In the genomic region with DNA sequence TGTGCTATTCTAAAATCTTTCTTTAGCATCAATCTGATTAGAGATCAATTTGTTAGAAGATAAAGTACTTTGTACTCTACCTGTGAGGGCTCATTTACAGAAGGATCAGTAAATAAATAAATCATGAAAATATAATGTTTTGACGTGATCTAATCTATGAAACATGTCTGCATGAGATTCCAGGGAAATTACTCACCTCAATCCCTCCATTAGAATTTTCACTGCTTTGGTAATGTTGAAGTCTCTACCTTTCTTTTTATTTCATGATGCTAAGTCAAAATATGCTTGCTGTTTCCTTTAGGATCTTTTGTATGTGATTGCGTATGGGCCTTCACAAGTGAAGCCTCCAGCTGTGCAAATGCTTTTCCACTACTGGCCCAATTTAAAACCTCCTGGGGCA, we compare ENCODE assay signal across 26 cellular contexts.
"Had no signal": no experiment of that assay in that cellular context is flagged by ENCODE, and none has a peak within 500 bp of the region (broad histone marks: within the 10 kb centered on the region; RNA-seq: fewer than 3 reads in every experiment).

No MANE protein-coding gene starts in this region.

- H3K9me3 ChIP-seq: ascending aorta, SJSA1 had no signal

- H3K9ac ChIP-seq: KMS-11 had no signal

- H3K27ac ChIP-seq: ascending aorta, cardiac muscle cell, KMS-11, SJSA1 had no signal

- H3K4me3 ChIP-seq: ascending aorta, cardiac muscle cell, SJSA1 had no signal

- DNase-seq: activated CD4-positive, alpha-beta T cell treated with anti-CD3 and anti-CD28 coated beads, Interleukin-2, amount 10 ng/mL, durations not matched to agents 24 days and 14 days; activated CD4-positive, alpha-beta T cell treated with anti-CD3 and anti-CD28 coated beads, Interleukin-2, amount 50 U/mL, for 48 hours; activated CD4-positive, CD25-positive, alpha-beta regulatory T cell treated with anti-CD3 and anti-CD28 coated beads, Interleukin-2, amount 50 U/mL, for 72 hours; activated CD8-positive, alpha-beta memory T cell treated with anti-CD3 and anti-CD28 coated beads, Interleukin-2, amount 10 ng/mL, durations not matched to agents 7 days and 5 days; activated effector memory CD4-positive, alpha-beta T cell treated with Interleukin-2 at 50 U/mL for 16 hours; activated naive CD4-positive, alpha-beta T cell; activated T-cell treated with anti-CD3 and anti-CD28 coated beads, Interleukin-2, amount 50 U/mL, for 24 hours; amniotic stem cell; MV-4-11; NCI-H1092 treated with DMSO at 0.1 percent for 48 hours; NCI-H1436; NCI-H1694 treated with DMSO at 0.1 percent for 48 hours; NCI-H2029 treated with DMSO at 0.1 percent for 48 hours; NCI-H345; NCI-H510A; NCI-H526 treated with DMSO at 0.1 percent for 48 hours; NCI-H82; RPMI8226; SHP77; SW 1271 had no signal

- H3K4me1 ChIP-seq: ascending aorta, SJSA1 had no signal

- H3K36me3 ChIP-seq: ascending aorta, cardiac muscle cell, SJSA1 had no signal

- H3K27me3 ChIP-seq: ascending aorta, cardiac muscle cell had no signal

- H3K4me2 ChIP-seq: KMS-11 had no signal

- ATAC-seq: activated CD8-positive, alpha-beta memory T cell treated with anti-CD3 and anti-CD28 coated beads, Interleukin-2, amount 10 ng/mL, durations not matched to agents 7 days and 5 days; Panc1; SK-N-SH treated with all-trans-retinoic acid at 6 μM for 48 hours had no signal
